10 cellular contexts compared by ENCODE assay signal in the genomic region with DNA sequence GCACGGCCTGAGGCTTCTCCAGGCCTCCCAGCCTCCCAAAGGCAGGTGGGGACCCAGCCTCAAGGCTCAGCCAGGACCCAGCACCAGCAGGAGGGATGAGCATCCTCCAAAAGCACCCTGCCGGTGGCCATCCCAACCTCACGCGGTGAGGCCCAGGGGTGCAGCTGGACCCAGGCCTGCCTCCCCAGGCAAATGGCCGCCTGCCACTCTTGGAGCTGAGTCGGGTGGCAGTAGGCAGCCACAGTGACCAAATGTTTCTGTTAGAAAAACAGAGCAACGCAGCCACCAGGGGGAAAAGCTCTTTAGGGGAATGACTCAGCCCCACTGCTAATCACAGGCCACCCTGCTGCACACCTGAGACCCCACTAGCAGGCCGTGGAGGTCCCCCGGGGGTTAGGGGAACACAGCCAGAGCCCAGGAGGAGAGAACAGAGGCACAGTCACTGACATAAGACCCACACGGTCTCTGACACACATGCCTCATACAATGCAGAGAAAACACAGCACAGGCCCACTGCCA. TPM values are rescaled to one million over a fixed set of nuclear protein-coding genes. Genes with fewer than 3 reads are reported as not detected.
A peak's percentile ranks its signal among the peaks of the same experiment; 100 is the strongest.
DNase-seq lines count a peak whose midpoint lies in the region; ATAC-seq and TF ChIP-seq lines count a peak whose summit lies in the region.
"Had no signal": no experiment of that assay in that cellular context is flagged by ENCODE, and none has a peak within 500 bp of the region (broad histone marks: within the 10 kb centered on the region; RNA-seq: fewer than 3 reads in every experiment).

No MANE protein-coding gene starts in this region.

- TF ChIP-seq CTCF in AG09319 (IDR thresholded peaks at IDR 0.05; ENCODE audit: low read depth, low read length), result peak; percentile 15
- TF ChIP-seq CTCF in Peyer's patch (IDR thresholded peaks at IDR 0.05), result no peak
- peak; percentile 6 to 7 for TF ChIP-seq CTCF in fibroblast of lung (conservative IDR thresholded peaks at IDR 0.05 in 1 of 2, IDR thresholded peaks at IDR 0.05 in 1 of 2; ENCODE audit: low read depth in 1 of 2, low read length in 2 of 2)
- peak; percentile 2 for TF ChIP-seq CTCF in osteoblast (IDR thresholded peaks at IDR 0.05; ENCODE audit: extremely low read depth, low read depth, low read length)

- no peak for ATAC-seq in HG03442 (IDR thresholded peaks at IDR 0.05; ENCODE audit: unreplicated experiment)

- H3K27ac ChIP-seq in Peyer's patch, result peak overlapping the region in 3 of 4 donors; percentile 25 to 65 (median 35)
- peak overlapping the region; percentile 94 for H3K27ac ChIP-seq in fibroblast of lung (ENCODE audit: insufficient read depth, low read length)
- H3K27ac ChIP-seq in osteoblast (ENCODE audit: low read depth, low read length), result peak overlapping the region; percentile 98
- H3K27ac ChIP-seq: neutrophil had no signal

- H3K4me2 ChIP-seq in fibroblast of lung (ENCODE audit: extremely low read depth, insufficient read depth, low read length), result peak overlapping the region; percentile 48
- H3K4me2 ChIP-seq in osteoblast (ENCODE audit: insufficient read depth, low read length), result peak overlapping the region; percentile 40

- H3K4me3 ChIP-seq in Peyer's patch (no peak overlapping the region), fibroblast of lung (replicated peaks in 1 of 4; ENCODE audit: control extremely low read depth in 1 of 4, insufficient read depth in 1 of 4, low read depth in 3 of 4, low read length in 4 of 4) (peak overlapping the region in 1 of 4 experiments; percentile 17), osteoblast (ENCODE audit: insufficient read depth, low read length) (peak overlapping the region; percentile 6)

- DNase-seq in AG09319 (ENCODE audit: extremely low read depth, low read depth) (no peak), Peyer's patch (no peak), fibroblast of lung (ENCODE audit: low read depth in 2 of 2) (peak in 1 of 2 donors; percentile 31), osteoblast (ENCODE audit: insufficient read length, low spot score, missing footprints) (peak; percentile 96), DMS153 treated with DMSO at 0.1 percent for 48 hours (lab: John Stamatoyannopoulos, UW; ENCODE audit: unreplicated experiment) (no peak)
- no peak for DNase-seq in stimulated activated CD4-positive, alpha-beta T cell treated with anti-CD3 and anti-CD28 coated beads, Interleukin-2, amount 100 ng/mL, for 24 hours
- no peak for DNase-seq in NK-92 treated with Interleukin-12 subunit alpha and Interleukin-12 subunit beta, amount 100 ng/mL, for 24 hours (lab: John Stamatoyannopoulos, UW)

- no peak overlapping the region for H2AFZ ChIP-seq in fibroblast of lung (ENCODE audit: low read length)
- no peak overlapping the region for H2AFZ ChIP-seq in osteoblast (ENCODE audit: low read length)

- H3K27me3 ChIP-seq in Peyer's patch (no peaks in the 10 kb centered on the region), fibroblast of lung (ENCODE audit: control insufficient read depth, insufficient read depth, low read length) (no peaks in the 10 kb centered on the region), osteoblast (ENCODE audit: insufficient read depth, low read length) (no peaks in the 10 kb centered on the region)

- TF ChIP-seq POLR2A in Peyer's patch (IDR thresholded peaks at IDR 0.05), result no peak

- H3K4me1 ChIP-seq in Peyer's patch (peaks cover 0 to 39% (median 0%) of the 10 kb centered on the region in 4 donors), fibroblast of lung (ENCODE audit: control insufficient read depth, extremely low read depth, insufficient read depth, low read length) (peaks cover 65% of the 10 kb centered on the region), osteoblast (ENCODE audit: insufficient read depth, low read length) (peaks cover 31% of the 10 kb centered on the region)

- H3K79me2 ChIP-seq in fibroblast of lung (ENCODE audit: control insufficient read depth, insufficient read depth, low read length), result peaks cover 100% of the 10 kb centered on the region
- H3K79me2 ChIP-seq in osteoblast (ENCODE audit: insufficient read depth, low read length), result peaks cover 100% of the 10 kb centered on the region

- no peaks in the 10 kb centered on the region for H4K20me1 ChIP-seq in fibroblast of lung (ENCODE audit: control insufficient read depth, extremely low read depth, insufficient read depth, low read length)
- peaks cover 52% of the 10 kb centered on the region for H4K20me1 ChIP-seq in osteoblast (ENCODE audit: insufficient read depth, low read length)

- peak overlapping the region; percentile 77 for H3K9ac ChIP-seq in fibroblast of lung (ENCODE audit: insufficient read depth, low read length)

- H3K36me3 ChIP-seq in Peyer's patch (peaks cover 0 to 84% (median 0%) of the 10 kb centered on the region in 3 donors), fibroblast of lung (ENCODE audit: control insufficient read depth, insufficient read depth, low read length) (peaks cover 66% of the 10 kb centered on the region), osteoblast (ENCODE audit: insufficient read depth, low read length) (peaks cover 80% of the 10 kb centered on the region)
- H3K36me3 ChIP-seq: neutrophil had no signal

- H3K9me3 ChIP-seq in Peyer's patch, result no peaks in the 10 kb centered on the region
- no peaks in the 10 kb centered on the region for H3K9me3 ChIP-seq in fibroblast of lung (ENCODE audit: control insufficient read depth, insufficient read depth, low read depth, low read length)
- no peaks in the 10 kb centered on the region for H3K9me3 ChIP-seq in osteoblast (ENCODE audit: low read depth, low read length)
- H3K9me3 ChIP-seq: neutrophil had no signal

RNA-seq across cellular contexts. Expression of a gene that starts 12.5 kb away (rescaled TPM):
- 100 to 1,000 TPM in 3 of 4 donors, 10 to 100 TPM in 1; 77.6 to 251 (median 206) TPM for total RNA-seq in Peyer's patch
- total RNA-seq in fibroblast of lung, result 26.5 and 36.8 TPM in 2 replicates
- polyA plus RNA-seq in fibroblast of lung, result 32.8 and 66.5 TPM in 2 replicates
- polyA plus RNA-seq in fibroblast of lung (2012), result 68.9 and 146 TPM in 2 replicates
- polyA minus RNA-seq in fibroblast of lung (ENCODE audit: low replicate concordance), result 37.6 and 115 TPM in 2 replicates
- total RNA-seq in osteoblast, result 66.9 and 75.3 TPM in 2 replicates
- polyA plus RNA-seq: IgD-negative memory B cell had no signal

RNA-seq across cellular contexts. Expression of a gene that starts 20.1 kb away (rescaled TPM):
- not detected for total RNA-seq in Peyer's patch
- total RNA-seq in fibroblast of lung, result not detected in 2 replicates
- polyA plus RNA-seq in fibroblast of lung, result not detected in 2 replicates
- 0.40 TPM in 1 of 2 replicates, not detected in the other for polyA plus RNA-seq in fibroblast of lung (2012)
- polyA minus RNA-seq in fibroblast of lung (ENCODE audit: low replicate concordance), result not detected in 2 replicates
- not detected in 2 replicates for total RNA-seq in osteoblast
- polyA plus RNA-seq: IgD-negative memory B cell had no signal

RNA-seq across cellular contexts. Expression of a gene that starts 32.0 kb away (rescaled TPM):
- total RNA-seq in Peyer's patch (not detected), fibroblast of lung (not detected in 2 replicates), osteoblast (not detected in 2 replicates)
- not detected in 2 replicates for polyA plus RNA-seq in fibroblast of lung
- 0.10 TPM in 1 of 2 replicates, not detected in the other for polyA plus RNA-seq in fibroblast of lung (2012)
- not detected in 2 replicates for polyA minus RNA-seq in fibroblast of lung (ENCODE audit: low replicate concordance)
- polyA plus RNA-seq: IgD-negative memory B cell had no signal

Comparison
In these comparisons a context has a peak if more than half of its experiments do, and no peak if none do; other contexts are left out.
1. CTCF ChIP-seq: peak in AG09319 (single experiment), fibroblast of lung (2 of 2) and osteoblast (single experiment); none in Peyer's patch (0 of 6).
2. H3K27ac ChIP-seq: peak in every context shown above with its lines; median percentile 98 in osteoblast; 94 in fibroblast of lung; 35 in Peyer's patch.